1 cellular context compared by ENCODE assay signal in the genomic region with DNA sequence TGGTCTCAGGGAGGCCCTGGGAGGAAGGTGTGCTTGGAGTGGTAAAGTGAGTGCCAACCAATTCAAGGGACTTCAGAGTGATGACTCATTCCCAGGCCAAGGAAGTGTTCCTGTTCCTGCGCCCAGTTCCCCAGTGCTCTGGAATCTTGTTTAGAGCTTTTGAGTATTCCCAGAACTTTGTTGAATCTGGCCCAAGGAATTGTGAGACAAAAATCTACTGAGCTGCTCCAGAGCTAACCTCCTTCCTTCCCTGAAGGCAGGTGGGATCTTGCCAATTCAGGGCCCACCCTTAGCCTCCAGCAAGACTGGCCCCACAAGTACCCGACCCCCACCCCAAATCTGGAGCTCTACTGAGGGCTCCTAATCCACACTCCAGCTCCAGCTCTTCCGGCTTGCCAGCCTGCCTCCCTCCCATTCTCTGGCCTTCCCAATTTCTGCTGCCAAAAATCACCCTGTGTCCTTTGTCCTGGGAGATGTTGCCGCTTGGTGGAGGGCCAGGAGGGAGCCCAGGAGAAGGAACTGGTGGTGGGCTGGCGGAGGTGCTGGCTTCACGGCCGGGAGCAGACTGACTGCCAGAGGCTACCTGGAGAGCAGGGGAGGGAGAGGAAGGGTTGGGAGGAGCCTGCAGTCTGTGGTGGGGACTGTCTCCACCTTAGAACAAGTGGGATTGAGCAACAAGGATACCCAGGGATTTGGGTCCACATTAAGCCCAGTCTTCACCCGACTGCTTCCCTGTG.
A peak's percentile ranks its signal among the peaks of the same experiment; 100 is the strongest.
TF ChIP-seq lines count a peak whose summit lies in the region.

No MANE protein-coding gene starts in this region.

TF ChIP-seq in A549, 52 proteins besides CTCF, POLR2A, EP300 and RAD21 (continued from another document):
- TF ChIP-seq, protein P1, sequence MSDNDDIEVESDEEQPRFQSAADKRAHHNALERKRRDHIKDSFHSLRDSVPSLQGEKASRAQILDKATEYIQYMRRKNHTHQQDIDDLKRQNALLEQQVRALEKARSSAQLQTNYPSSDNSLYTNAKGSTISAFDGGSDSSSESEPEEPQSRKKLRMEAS (IDR thresholded peaks at IDR 0.05): 0 out of 2 replicates have a peak, but pooled peaks have one; percentile 29
- no peak for TF ChIP-seq ZC3H11A (IDR thresholded peaks at IDR 0.05)
- peak; percentile 62 for TF ChIP-seq FOSL2 (IDR thresholded peaks at IDR 0.05)
- TF ChIP-seq FOSL2 (CRISPR knock-in tag; IDR thresholded peaks at IDR 0.05): peak; percentile 96
- TF ChIP-seq GATA3 (IDR thresholded peaks at IDR 0.05; ENCODE audit: borderline replicate concordance): no peak
